8 cellular contexts compared by ENCODE assay signal in the genomic region with DNA sequence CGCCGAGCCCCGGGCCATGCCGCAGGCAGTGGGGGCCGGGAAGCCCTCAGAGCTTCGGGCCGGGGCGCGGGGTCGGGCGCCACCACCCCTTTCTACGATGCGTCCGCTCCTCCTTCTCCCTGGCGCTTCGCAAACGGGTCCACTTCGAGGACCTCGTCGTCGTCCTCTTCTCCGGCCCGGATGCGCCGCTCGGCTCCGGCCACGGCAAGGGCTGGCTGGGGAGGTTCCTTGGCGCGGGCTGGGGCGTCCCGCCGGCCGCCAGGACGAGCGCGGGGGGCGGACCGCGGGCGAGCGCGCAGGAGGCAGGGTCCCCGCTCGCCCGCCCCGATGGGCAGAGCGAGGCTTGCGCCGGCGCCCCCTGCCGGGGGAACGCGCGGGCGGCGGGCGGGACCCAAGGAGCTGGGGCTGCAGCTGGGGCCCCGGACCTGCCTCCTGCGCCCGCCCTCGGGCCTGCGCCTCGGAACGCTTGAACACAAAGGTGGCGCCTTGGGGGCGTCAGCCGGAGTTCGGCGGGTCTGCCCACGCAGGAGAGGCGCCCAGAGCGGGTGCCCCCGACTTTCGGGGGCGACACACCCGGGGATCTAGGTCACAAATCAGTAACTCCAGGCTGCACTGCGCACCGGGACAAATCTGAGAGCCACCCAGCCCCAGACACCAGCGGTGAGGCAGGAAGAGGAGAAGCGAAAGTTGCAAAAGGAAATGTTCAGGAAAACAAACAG. TPM values are rescaled to one million over a fixed set of nuclear protein-coding genes. Genes with fewer than 3 reads are reported as not detected.
DNase-seq lines count a peak whose midpoint lies in the region; ATAC-seq and TF ChIP-seq lines count a peak whose summit lies in the region.

Gene ROR2 (minus strand): TSS at position 283 of the 719 bp plus-strand sequence.

- ATAC-seq in GM21515 (IDR thresholded peaks at IDR 0.05; ENCODE audit: unreplicated experiment) (peak; percentile 75), Right ventricle myocardium superior (ENCODE audit: poor library complexity) (peak; percentile 92), HG02610 (IDR thresholded peaks at IDR 0.05; ENCODE audit: unreplicated experiment) (no peak)

- TF ChIP-seq CTCF in C4-2B (conservative IDR thresholded peaks at IDR 0.05) = peak; percentile 92

- DNase-seq in NCI-H526 treated with DMSO at 0.1 percent for 48 hours (lab: John Stamatoyannopoulos, UW) (peak; percentile 37), Right ventricle myocardium superior (peak; percentile 77), posterior vena cava (ENCODE audit: low spot score) (no peak), COLO829 (ENCODE audit: low spot score) (no peak)
- peak; percentile 61 for DNase-seq in activated naive CD4-positive, alpha-beta T cell treated with anti-CD3 and anti-CD28 coated beads, Interleukin-2, amount 10 ng/mL, durations not matched to agents 7 days and 5 days

- H3K4me1 Mint-ChIP-seq in activated naive CD4-positive, alpha-beta T cell treated with anti-CD3 and anti-CD28 coated beads, Interleukin-2, amount 10 ng/mL, durations not matched to agents 7 days and 5 days = peaks cover 6% of the 10 kb centered on the region

- peak within 1 kb of the TSS; percentile 61 for H3K4me3 Mint-ChIP-seq in activated naive CD4-positive, alpha-beta T cell treated with anti-CD3 and anti-CD28 coated beads, Interleukin-2, amount 10 ng/mL, durations not matched to agents 7 days and 5 days

- CTCF ChIA-PET in activated naive CD4-positive, alpha-beta T cell treated with anti-CD3 and anti-CD28 coated beads, Interleukin-2, amount 10 ng/mL, durations not matched to agents 7 days and 5 days (lab: Charles Lee) = interaction anchor here (0.7 to 1.7 kb wide), 7 partner anchors 15 to 348 kb away, joined by 3 to 13 read pairs (median 4); no protein-coding TSS in a partner anchor

- H3K27ac Mint-ChIP-seq in activated naive CD4-positive, alpha-beta T cell treated with anti-CD3 and anti-CD28 coated beads, Interleukin-2, amount 10 ng/mL, durations not matched to agents 7 days and 5 days = no peak within 1 kb of the TSS

- no peaks in the 10 kb centered on the region for H3K36me3 Mint-ChIP-seq in activated naive CD4-positive, alpha-beta T cell treated with anti-CD3 and anti-CD28 coated beads, Interleukin-2, amount 10 ng/mL, durations not matched to agents 7 days and 5 days

- intact Hi-C loops in Right ventricle myocardium superior (cut with DNase I) (no loop called here), posterior vena cava (cut with DNase I) (loop anchor here (5.0 to 10.0 kb wide), 3 partner anchors 53 to 175 kb away; no protein-coding TSS in a partner anchor)

- H3K27ac ChIP-seq in C4-2B = no peak within 1 kb of the TSS

- H3K9me3 Mint-ChIP-seq in activated naive CD4-positive, alpha-beta T cell treated with anti-CD3 and anti-CD28 coated beads, Interleukin-2, amount 10 ng/mL, durations not matched to agents 7 days and 5 days = no peaks in the 10 kb centered on the region

- peaks cover 94% of the 10 kb centered on the region for H3K27me3 Mint-ChIP-seq in activated naive CD4-positive, alpha-beta T cell treated with anti-CD3 and anti-CD28 coated beads, Interleukin-2, amount 10 ng/mL, durations not matched to agents 7 days and 5 days

RNA-seq across cellular contexts. Expression of gene ROR2, which starts in this region (rescaled TPM):
- total RNA-seq in Right ventricle myocardium superior (0.43 TPM), posterior vena cava (10 to 100 TPM; 24.7 to 28.4 TPM)

Comparison
In these comparisons a context has a peak if more than half of its experiments do, and no peak if none do; other contexts are left out.
1. RNA of gene ROR2 (total RNA-seq): 24.7 to 28.4 TPM in posterior vena cava; 0.43 TPM in Right ventricle myocardium superior (single experiment); every median in the first group is over 10 times any median in the second.
2. Peak in DNase-seq and ATAC-seq in Right ventricle myocardium superior; RNA of the gene not detected or under 1 TPM.
3. DNase-seq: peak in NCI-H526 treated with DMSO at 0.1 percent for 48 hours (single experiment) and activated naive CD4-positive, alpha-beta T cell treated with anti-CD3 and anti-CD28 coated beads, Interleukin-2, amount 10 ng/mL, durations not matched to agents 7 days and 5 days (single experiment); none in posterior vena cava (single experiment) and COLO829 (single experiment).